ENCODE assay signal across 1 cellular context in the genomic region with DNA sequence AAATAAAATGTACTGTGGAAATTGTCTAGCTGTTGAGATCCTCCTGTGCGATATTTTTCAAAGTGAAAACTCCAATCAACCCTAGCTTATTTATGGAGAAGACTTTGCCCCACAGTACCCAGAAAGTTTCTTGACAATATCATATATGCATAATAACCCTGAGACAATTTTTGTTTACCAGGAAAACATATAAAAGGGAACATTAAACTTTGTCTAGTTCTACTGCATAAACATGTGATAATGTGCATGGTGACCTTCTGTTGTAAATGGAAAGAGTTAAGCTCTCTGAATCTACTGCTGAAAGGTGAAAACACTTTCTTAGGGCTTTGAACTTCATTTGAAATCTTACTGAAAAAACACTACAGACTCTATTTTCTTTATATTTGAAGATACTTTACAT.
TF ChIP-seq lines count a peak whose summit lies in the region.

No MANE protein-coding gene starts in this region.

TF ChIP-seq in SK-N-SH, 30 proteins besides CTCF, POLR2A, EP300 and RAD21:
- TF ChIP-seq PBX3 (IDR thresholded peaks at IDR 0.05) (no peak), GABPA (IDR thresholded peaks at IDR 0.05; ENCODE audit: low read depth) (no peak), SMC3 (IDR thresholded peaks at IDR 0.05; ENCODE audit: low read depth, low read length) (no peak), JUND (IDR thresholded peaks at IDR 0.05) (no peak), FOSL2 (IDR thresholded peaks at IDR 0.05; ENCODE audit: borderline replicate concordance, low read depth) (no peak), POLR2AphosphoS5 (IDR thresholded peaks at IDR 0.05; ENCODE audit: low read depth, low read length) (no peak), TCF12 (IDR thresholded peaks at IDR 0.05) (no peak), ELF1 (IDR thresholded peaks at IDR 0.05) (no peak), RXRA (IDR thresholded peaks at IDR 0.05; ENCODE audit: borderline replicate concordance, low read depth) (no peak), EZH2phosphoT487 (IDR thresholded peaks at IDR 0.05; ENCODE audit: borderline replicate concordance, low read depth) (no peak), CHD2 (IDR thresholded peaks at IDR 0.05; ENCODE audit: low read length, partially characterized antibody) (no peak), MAX (IDR thresholded peaks at IDR 0.05; ENCODE audit: low read depth) (no peak)
- TF ChIP-seq, protein P1, sequence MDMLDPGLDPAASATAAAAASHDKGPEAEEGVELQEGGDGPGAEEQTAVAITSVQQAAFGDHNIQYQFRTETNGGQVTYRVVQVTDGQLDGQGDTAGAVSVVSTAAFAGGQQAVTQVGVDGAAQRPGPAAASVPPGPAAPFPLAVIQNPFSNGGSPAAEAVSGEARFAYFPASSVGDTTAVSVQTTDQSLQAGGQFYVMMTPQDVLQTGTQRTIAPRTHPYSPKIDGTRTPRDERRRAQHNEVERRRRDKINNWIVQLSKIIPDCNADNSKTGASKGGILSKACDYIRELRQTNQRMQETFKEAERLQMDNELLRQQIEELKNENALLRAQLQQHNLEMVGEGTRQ (IDR thresholded peaks at IDR 0.05; ENCODE audit: borderline replicate concordance, low read depth, low read length) = no peak
- TF ChIP-seq, protein P2, sequence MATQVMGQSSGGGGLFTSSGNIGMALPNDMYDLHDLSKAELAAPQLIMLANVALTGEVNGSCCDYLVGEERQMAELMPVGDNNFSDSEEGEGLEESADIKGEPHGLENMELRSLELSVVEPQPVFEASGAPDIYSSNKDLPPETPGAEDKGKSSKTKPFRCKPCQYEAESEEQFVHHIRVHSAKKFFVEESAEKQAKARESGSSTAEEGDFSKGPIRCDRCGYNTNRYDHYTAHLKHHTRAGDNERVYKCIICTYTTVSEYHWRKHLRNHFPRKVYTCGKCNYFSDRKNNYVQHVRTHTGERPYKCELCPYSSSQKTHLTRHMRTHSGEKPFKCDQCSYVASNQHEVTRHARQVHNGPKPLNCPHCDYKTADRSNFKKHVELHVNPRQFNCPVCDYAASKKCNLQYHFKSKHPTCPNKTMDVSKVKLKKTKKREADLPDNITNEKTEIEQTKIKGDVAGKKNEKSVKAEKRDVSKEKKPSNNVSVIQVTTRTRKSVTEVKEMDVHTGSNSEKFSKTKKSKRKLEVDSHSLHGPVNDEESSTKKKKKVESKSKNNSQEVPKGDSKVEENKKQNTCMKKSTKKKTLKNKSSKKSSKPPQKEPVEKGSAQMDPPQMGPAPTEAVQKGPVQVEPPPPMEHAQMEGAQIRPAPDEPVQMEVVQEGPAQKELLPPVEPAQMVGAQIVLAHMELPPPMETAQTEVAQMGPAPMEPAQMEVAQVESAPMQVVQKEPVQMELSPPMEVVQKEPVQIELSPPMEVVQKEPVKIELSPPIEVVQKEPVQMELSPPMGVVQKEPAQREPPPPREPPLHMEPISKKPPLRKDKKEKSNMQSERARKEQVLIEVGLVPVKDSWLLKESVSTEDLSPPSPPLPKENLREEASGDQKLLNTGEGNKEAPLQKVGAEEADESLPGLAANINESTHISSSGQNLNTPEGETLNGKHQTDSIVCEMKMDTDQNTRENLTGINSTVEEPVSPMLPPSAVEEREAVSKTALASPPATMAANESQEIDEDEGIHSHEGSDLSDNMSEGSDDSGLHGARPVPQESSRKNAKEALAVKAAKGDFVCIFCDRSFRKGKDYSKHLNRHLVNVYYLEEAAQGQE (IDR thresholded peaks at IDR 0.05; ENCODE audit: low read depth, low read length) = no peak
